18 cellular contexts compared by ENCODE assay signal in the genomic region with DNA sequence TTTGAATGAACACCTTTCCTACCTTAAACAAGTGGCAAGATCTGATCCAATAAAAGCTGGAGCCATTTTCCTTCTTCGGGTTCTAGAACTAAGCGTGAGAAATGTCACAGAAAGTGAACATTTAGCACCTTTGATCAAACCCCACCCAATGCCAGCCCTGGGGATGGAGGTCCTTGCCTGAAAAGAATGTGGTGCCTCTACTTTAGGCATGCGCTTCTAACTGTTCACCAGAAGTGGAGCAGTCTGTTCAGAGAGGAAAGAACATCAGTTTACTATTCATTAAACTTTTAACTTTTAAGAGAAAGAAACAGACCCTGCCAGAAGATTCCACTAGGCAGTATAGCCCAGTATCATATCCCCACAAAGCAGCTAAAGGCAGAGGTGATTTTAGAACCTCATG.
DNase-seq lines count a peak whose midpoint lies in the region; ATAC-seq and TF ChIP-seq lines count a peak whose summit lies in the region.
"Had no signal": no experiment of that assay in that cellular context is flagged by ENCODE, and none has a peak within 500 bp of the region (broad histone marks: within the 10 kb centered on the region; RNA-seq: fewer than 3 reads in every experiment).

No MANE protein-coding gene starts in this region.

- H3K79me2 ChIP-seq in GM23338 (replicated peaks; ENCODE audit: insufficient read depth) = no peaks in the 10 kb centered on the region
- H3K79me2 ChIP-seq in OCI-LY7 (ENCODE audit: insufficient read depth, low read depth, low read length) = no peaks in the 10 kb centered on the region

- H3K9me2 ChIP-seq in GM23338 (ENCODE audit: insufficient read depth) = no peaks in the 10 kb centered on the region
- no peaks in the 10 kb centered on the region for H3K9me2 ChIP-seq in OCI-LY7 (ENCODE audit: insufficient read depth, low read length)

- no peak overlapping the region for H2AFZ ChIP-seq in GM23338
- H2AFZ ChIP-seq in OCI-LY7 (ENCODE audit: low read length) = no peak overlapping the region

- intact Hi-C loops in OCI-LY7 (cut with micrococcal nuclease; ENCODE audit: unreplicated experiment) = no loop called here

- no peaks in the 10 kb centered on the region for H3K36me3 Mint-ChIP-seq in GM23338 (ENCODE audit: low read depth)
- H3K36me3 Mint-ChIP-seq in activated naive CD4-positive, alpha-beta T cell treated with anti-CD3 and anti-CD28 coated beads, Interleukin-2, amount 50 U/mL, for 72 hours = no peaks in the 10 kb centered on the region
- H3K36me3 Mint-ChIP-seq: CD8-positive, alpha-beta memory T cell; immature natural killer cell had no signal

- peaks cover 16% of the 10 kb centered on the region for H3K4me1 Mint-ChIP-seq in GM23338
- H3K4me1 Mint-ChIP-seq: activated CD4-positive, alpha-beta T cell treated with anti-CD3 and anti-CD28 coated beads, Interleukin-2, amount 10 ng/mL, durations not matched to agents 24 days and 14 days; immature natural killer cell had no signal

- H3K27ac Mint-ChIP-seq in GM23338 = no peak overlapping the region
- H3K27ac Mint-ChIP-seq in activated naive CD4-positive, alpha-beta T cell treated with anti-CD3 and anti-CD28 coated beads, Interleukin-2, amount 50 U/mL, for 72 hours = no peak overlapping the region
- H3K27ac Mint-ChIP-seq: activated CD4-positive, alpha-beta T cell treated with anti-CD3 and anti-CD28 coated beads, Interleukin-2, amount 10 ng/mL, durations not matched to agents 24 days and 14 days; CD8-positive, alpha-beta memory T cell; immature natural killer cell had no signal

- peaks cover 2% of the 10 kb centered on the region for H3K27me3 Mint-ChIP-seq in GM23338 (ENCODE audit: insufficient read depth, low read depth, poor library complexity)

- H3K27ac ChIP-seq in GM23338 (ENCODE audit: low read depth) (no peak overlapping the region), OCI-LY7 (ENCODE audit: low read depth, low read length, poor library complexity, severe bottlenecking) (no peak overlapping the region), foreskin keratinocyte (peak overlapping the region; percentile 64)
- H3K27ac ChIP-seq: epithelial cell of prostate had no signal

- H3K4me2 ChIP-seq in GM23338 (no peak overlapping the region), OCI-LY7 (ENCODE audit: low read length) (no peak overlapping the region)

- CTCF ChIA-PET in OCI-LY7 (lab: Charles Lee; ENCODE audit: unreplicated experiment) = no interaction called here

- H3K36me3 ChIP-seq in GM06990 (ENCODE audit: control insufficient read depth, insufficient read depth, low read length) (no peaks in the 10 kb centered on the region), GM23338 (ENCODE audit: insufficient read depth) (no peaks in the 10 kb centered on the region), OCI-LY7 (ENCODE audit: insufficient read depth, low read length) (no peaks in the 10 kb centered on the region)

- POLR2A ChIA-PET in OCI-LY7 (lab: Charles Lee) = interaction anchor here (0.7 kb wide), 1 partner anchor 59 kb away, joined by 3 read pairs; no protein-coding TSS in a partner anchor

- TF ChIP-seq CTCF in GM06990 (IDR thresholded peaks at IDR 0.05; ENCODE audit: insufficient read depth, low read length, poor library complexity, severe bottlenecking) (peak; percentile 11), GM23338 (conservative IDR thresholded peaks at IDR 0.05; ENCODE audit: low read depth in 2 of 2) (no peak), OCI-LY7 (conservative IDR thresholded peaks at IDR 0.05; ENCODE audit: low read length) (0 out of 2 replicates have a peak, but pooled peaks have one; percentile 6), foreskin keratinocyte (conservative IDR thresholded peaks at IDR 0.05) (peak; percentile 21)

- no peaks in the 10 kb centered on the region for H3K27me3 ChIP-seq in GM06990 (replicated peaks; ENCODE audit: control insufficient read depth, insufficient read depth, low read length)
- H3K27me3 ChIP-seq in GM23338 (ENCODE audit: insufficient read depth) = no peaks in the 10 kb centered on the region
- no peaks in the 10 kb centered on the region for H3K27me3 ChIP-seq in foreskin keratinocyte

- H3K9me3 ChIP-seq in OCI-LY7 (ENCODE audit: low read length) = no peaks in the 10 kb centered on the region

- DNase-seq in GM06990 (ENCODE audit: extremely low read depth, insufficient read length) (no peak), GM23338 (ENCODE audit: low spot score) (peak; percentile 36), OCI-LY7 (ENCODE audit: low spot score) (no peak), foreskin keratinocyte (no peak), NCI-H524 (lab: John Stamatoyannopoulos, UW) (no peak), NK-92 (lab: John Stamatoyannopoulos, UW; ENCODE audit: unreplicated experiment) (no peak), A172 (ENCODE audit: low spot score) (no peak)
- no peak for DNase-seq in activated naive CD4-positive, alpha-beta T cell treated with anti-CD3 and anti-CD28 coated beads, Interleukin-2, amount 50 U/mL, for 72 hours (ENCODE audit: low spot score in 2 of 2)
- DNase-seq: activated CD4-positive, alpha-beta T cell treated with anti-CD3 and anti-CD28 coated beads, Interleukin-2, amount 10 ng/mL, durations not matched to agents 24 days and 14 days; activated CD8-positive, alpha-beta memory T cell treated with anti-CD3 and anti-CD28 coated beads, Interleukin-2, amount 50 U/mL, for 48 hours; activated naive CD4-positive, alpha-beta T cell treated with Interleukin-2 at 50 U/mL for 16 hours; CD8-positive, alpha-beta memory T cell; cortex of kidney; immature natural killer cell; NCI-H146; NCI-H446 treated with DMSO at 0.1 percent for 48 hours; right cardiac atrium had no signal

- BruUV-seq in OCI-LY7 (replicated peaks; lab: Mats Ljungman, UMichigan) = no TSS peak

- H3K4me3 ChIP-seq in GM06990 (replicated peaks; ENCODE audit: low read depth, low read length) = no peak overlapping the region
- no peak overlapping the region for H3K4me3 ChIP-seq in GM23338
- no peak overlapping the region for H3K4me3 ChIP-seq in OCI-LY7 (ENCODE audit: low read depth, low read length, poor library complexity, severe bottlenecking)

- peak; percentile 73 for ATAC-seq in GM23338
- no peak for ATAC-seq in foreskin keratinocyte
- no peak for ATAC-seq in activated naive CD4-positive, alpha-beta T cell treated with anti-CD3 and anti-CD28 coated beads, Interleukin-2, amount 50 U/mL, for 72 hours

- no peaks in the 10 kb centered on the region for H3K4me1 ChIP-seq in GM23338 (ENCODE audit: insufficient read depth)
- peaks cover 9% of the 10 kb centered on the region for H3K4me1 ChIP-seq in OCI-LY7 (ENCODE audit: insufficient read depth, low read length, poor library complexity, severe bottlenecking)
- H3K4me1 ChIP-seq in foreskin keratinocyte = peaks cover 34% of the 10 kb centered on the region

- no peaks in the 10 kb centered on the region for H4K20me1 ChIP-seq in GM23338 (replicated peaks; ENCODE audit: insufficient read depth)
- H4K20me1 ChIP-seq in OCI-LY7 (ENCODE audit: insufficient read depth, low read length) = no peaks in the 10 kb centered on the region

- no peak overlapping the region for H3K4me3 Mint-ChIP-seq in GM23338
- H3K4me3 Mint-ChIP-seq: activated CD4-positive, alpha-beta T cell treated with anti-CD3 and anti-CD28 coated beads, Interleukin-2, amount 10 ng/mL, durations not matched to agents 24 days and 14 days; CD8-positive, alpha-beta memory T cell; immature natural killer cell had no signal

- H3F3A ChIP-seq in GM23338 (replicated peaks; ENCODE audit: low read depth) = no peaks in the 10 kb centered on the region

- no peaks in the 10 kb centered on the region for H3K9me3 Mint-ChIP-seq in GM23338
- H3K9me3 Mint-ChIP-seq in activated naive CD4-positive, alpha-beta T cell treated with anti-CD3 and anti-CD28 coated beads, Interleukin-2, amount 50 U/mL, for 72 hours = no peaks in the 10 kb centered on the region
- H3K9me3 Mint-ChIP-seq: activated CD4-positive, alpha-beta T cell treated with anti-CD3 and anti-CD28 coated beads, Interleukin-2, amount 10 ng/mL, durations not matched to agents 24 days and 14 days; CD8-positive, alpha-beta memory T cell; immature natural killer cell had no signal

TF ChIP-seq in GM23338, 12 proteins besides CTCF, POLR2A, EP300 and RAD21 (continues in another document):
- no peak for TF ChIP-seq EZH2phosphoT487 (IDR thresholded peaks at IDR 0.05; ENCODE audit: unreplicated experiment)
- TF ChIP-seq NANOG (IDR thresholded peaks at IDR 0.05; ENCODE audit: borderline replicate concordance) = no peak
- no peak for TF ChIP-seq POLR2AphosphoS5 (IDR thresholded peaks at IDR 0.05; ENCODE audit: low read depth)

Comparison
In these comparisons a context has a peak if more than half of its experiments do, and no peak if none do; other contexts are left out.
1. CTCF ChIP-seq: peak in GM06990 (single experiment), OCI-LY7 (single experiment) and foreskin keratinocyte (single experiment); none in GM23338 (0 of 2).